Comparison of ENCODE assay signal across 8 cellular contexts in genomic region chr12:50166776-50167025, GRCh38.
DNase-seq lines count a peak whose midpoint lies in the region; ATAC-seq lines count a peak whose summit lies in the region.

No MANE protein-coding gene starts in this region.

- ATAC-seq in HG02763 (IDR thresholded peaks at IDR 0.05; ENCODE audit: unreplicated experiment) = no peak

- H3K36me3 Mint-ChIP-seq in activated naive CD4-positive, alpha-beta T cell treated with anti-CD3 and anti-CD28 coated beads, Interleukin-2, amount 10 ng/mL, durations not matched to agents 7 days and 5 days = peaks cover 13% of the 10 kb centered on the region

- H3K4me3 ChIP-seq in GM08714 (ENCODE audit: low read length) (peak overlapping the region; percentile 86), HUES6 (ENCODE audit: low read depth, low read length) (peak overlapping the region; percentile 97), iPS-18c (ENCODE audit: insufficient read depth, low read depth, low read length) (peak overlapping the region; percentile 83)

- H3K9me3 ChIP-seq in HUES6 (ENCODE audit: control insufficient read depth, insufficient read depth, low read depth, low read length) (peaks cover 16% of the 10 kb centered on the region), iPS-18c (ENCODE audit: control insufficient read depth, insufficient read depth, low read length) (no peaks in the 10 kb centered on the region)

- no peaks in the 10 kb centered on the region for H3K27me3 ChIP-seq in HUES6 (ENCODE audit: control insufficient read depth, insufficient read depth, low read length)

- peak overlapping the region; percentile 90 for H3K27ac Mint-ChIP-seq in activated naive CD4-positive, alpha-beta T cell treated with anti-CD3 and anti-CD28 coated beads, Interleukin-2, amount 10 ng/mL, durations not matched to agents 7 days and 5 days

- H3K36me3 ChIP-seq in HUES6 (ENCODE audit: control insufficient read depth, insufficient read depth, low read length) = no peaks in the 10 kb centered on the region

- H3K4me1 ChIP-seq in HUES6 (ENCODE audit: control insufficient read depth, insufficient read depth, low read length) = 0 out of 2 replicates have a peak, but pooled peaks cover 4% of the 10 kb centered on the region

- no peaks in the 10 kb centered on the region for H3K27me3 Mint-ChIP-seq in activated naive CD4-positive, alpha-beta T cell treated with anti-CD3 and anti-CD28 coated beads, Interleukin-2, amount 10 ng/mL, durations not matched to agents 7 days and 5 days

- peaks cover 37% of the 10 kb centered on the region for H3K4me1 Mint-ChIP-seq in activated naive CD4-positive, alpha-beta T cell treated with anti-CD3 and anti-CD28 coated beads, Interleukin-2, amount 10 ng/mL, durations not matched to agents 7 days and 5 days

- H3K9me3 Mint-ChIP-seq in activated naive CD4-positive, alpha-beta T cell treated with anti-CD3 and anti-CD28 coated beads, Interleukin-2, amount 10 ng/mL, durations not matched to agents 7 days and 5 days = no peaks in the 10 kb centered on the region

- CTCF ChIA-PET in activated naive CD4-positive, alpha-beta T cell treated with anti-CD3 and anti-CD28 coated beads, Interleukin-2, amount 10 ng/mL, durations not matched to agents 7 days and 5 days (lab: Charles Lee) = interaction anchor here (1.0 to 2.9 kb wide), 5 partner anchors 9 to 80 kb away, joined by 3 to 19 read pairs (median 6); partner anchors contain the start of gene COX14

- H3K27ac ChIP-seq in HUES6 (ENCODE audit: low read depth, low read length) = peak overlapping the region; percentile 95

- H3K9ac ChIP-seq in HUES6 (ENCODE audit: low read length) = peak overlapping the region; percentile 95

- H3K4me3 Mint-ChIP-seq in activated naive CD4-positive, alpha-beta T cell treated with anti-CD3 and anti-CD28 coated beads, Interleukin-2, amount 10 ng/mL, durations not matched to agents 7 days and 5 days = peak overlapping the region; percentile 95

- peak; percentile 73 for DNase-seq in activated naive CD4-positive, alpha-beta T cell treated with anti-CD3 and anti-CD28 coated beads, Interleukin-2, amount 10 ng/mL, durations not matched to agents 7 days and 5 days
- DNase-seq in stimulated activated CD4-positive, alpha-beta T cell treated with anti-CD3 and anti-CD28 coated beads, Interleukin-2, amount 100 ng/mL, for 24 hours = peak; percentile 67 to 79
- DNase-seq in HuH-7.5 (ENCODE audit: low spot score) (no peak), NCI-H526 (lab: John Stamatoyannopoulos, UW) (no peak)

Comparison
In these comparisons a context has a peak if more than half of its experiments do, and no peak if none do; other contexts are left out.
1. DNase-seq: peak in activated naive CD4-positive, alpha-beta T cell treated with anti-CD3 and anti-CD28 coated beads, Interleukin-2, amount 10 ng/mL, durations not matched to agents 7 days and 5 days (single experiment) and stimulated activated CD4-positive, alpha-beta T cell treated with anti-CD3 and anti-CD28 coated beads, Interleukin-2, amount 100 ng/mL, for 24 hours (2 of 2); none in HuH-7.5 (single experiment) and NCI-H526 (0 of 2).
2. Peak in every context shown above with its lines, with median percentiles within 50 percentile points of each other: H3K4me3 ChIP-seq.